Comparison of ENCODE assay signal across 21 cellular contexts in the genomic region with DNA sequence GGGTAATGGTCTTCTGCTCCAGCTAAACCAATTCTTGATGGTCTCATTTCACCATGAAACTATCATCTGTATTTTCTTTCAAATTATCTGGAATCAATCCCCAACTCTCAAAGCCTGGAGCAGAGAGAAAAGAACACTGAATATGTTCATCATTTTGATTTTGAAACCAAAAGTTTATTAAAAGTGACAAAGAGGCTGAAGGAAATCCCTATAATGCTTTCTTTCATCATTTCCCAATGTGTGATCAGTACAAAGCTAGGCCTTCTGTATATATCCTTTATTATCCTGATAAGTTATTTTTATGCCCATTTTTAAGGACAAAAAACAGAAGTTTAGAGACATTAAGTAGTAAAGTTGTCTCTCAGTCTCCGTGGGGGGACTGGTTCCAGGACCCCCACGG. TPM values are rescaled to one million over a fixed set of nuclear protein-coding genes. Genes with fewer than 3 reads are reported as not detected.
A peak's percentile ranks its signal among the peaks of the same experiment; 100 is the strongest.
DNase-seq lines count a peak whose midpoint lies in the region; ATAC-seq and TF ChIP-seq lines count a peak whose summit lies in the region.
"Had no signal": no experiment of that assay in that cellular context is flagged by ENCODE, and none has a peak within 500 bp of the region (broad histone marks: within the 10 kb centered on the region; RNA-seq: fewer than 3 reads in every experiment).

No MANE protein-coding gene starts in this region.

- POLR2A ChIA-PET in activated B cell treated with CpG ODN at 0.5 μM for 24 hours (lab: Charles Lee): interaction anchor here (0.6 to 5.1 kb wide), 9 partner anchors 14 to 223 kb away, joined by 3 to 20 read pairs (median 4); a partner anchor contains a TSS

- H3K4me1 Mint-ChIP-seq in activated T-cell treated with anti-CD3 and anti-CD28 coated beads, Interleukin-2, amount 50 U/mL, for 4 hours (ENCODE audit: low read depth): peaks cover 67% of the 10 kb centered on the region
- peaks cover 48% of the 10 kb centered on the region for H3K4me1 Mint-ChIP-seq in activated B cell treated with CpG ODN at 0.5 μM for 24 hours
- peaks cover 28 to 64% of the 10 kb centered on the region in 2 donors for H3K4me1 Mint-ChIP-seq in stimulated activated naive B cell treated with anti-CD40 and anti-IgM and Interleukin-4, amounts not matched to agents 10 μg/mL and 1 μg/mL and 100 μg/mL, for 72 hours
- H3K4me1 Mint-ChIP-seq: H9 had no signal

- H3K4me1 ChIP-seq in gastroesophageal sphincter: peaks cover 0 to 71% (median 19%) of the 10 kb centered on the region in 3 donors

- CTCF ChIA-PET in activated B cell treated with CpG ODN at 0.5 μM for 24 hours (lab: Charles Lee): interaction anchor here (0.9 kb wide), 1 partner anchor 34 kb away, joined by 3 read pairs; no protein-coding TSS in a partner anchor

- H3K27me3 Mint-ChIP-seq in activated T-cell treated with anti-CD3 and anti-CD28 coated beads, Interleukin-2, amount 50 U/mL, for 4 hours (ENCODE audit: low read depth): no peaks in the 10 kb centered on the region
- H3K27me3 Mint-ChIP-seq in activated B cell treated with CpG ODN at 0.5 μM for 24 hours: no peaks in the 10 kb centered on the region
- H3K27me3 Mint-ChIP-seq in stimulated activated naive B cell treated with anti-CD40 and anti-IgM and Interleukin-4, amounts not matched to agents 10 μg/mL and 1 μg/mL and 100 μg/mL, for 72 hours: no peaks in the 10 kb centered on the region

- no peaks in the 10 kb centered on the region for H3K9me3 ChIP-seq in gastroesophageal sphincter
- H3K9me3 ChIP-seq: neutrophil, right atrium auricular region had no signal

- TF ChIP-seq CTCF in activated B cell treated with CpG ODN at 0.5 μM for 24 hours (IDR thresholded peaks at IDR 0.05): no peak
- TF ChIP-seq CTCF in gastroesophageal sphincter (IDR thresholded peaks at IDR 0.05): no peak

- H3K36me3 ChIP-seq in gastroesophageal sphincter: no peaks in the 10 kb centered on the region
- H3K36me3 ChIP-seq: neutrophil, right atrium auricular region, WERI-Rb-1 had no signal

- H3K27ac Mint-ChIP-seq in activated B cell treated with CpG ODN at 0.5 μM for 24 hours: peak overlapping the region; percentile 77
- H3K27ac Mint-ChIP-seq in stimulated activated naive B cell treated with anti-CD40 and anti-IgM and Interleukin-4, amounts not matched to agents 10 μg/mL and 1 μg/mL and 100 μg/mL, for 72 hours: peak overlapping the region; percentile 88
- H3K27ac Mint-ChIP-seq: H9 had no signal

- H3K4me3 ChIP-seq in gastroesophageal sphincter: no peak overlapping the region
- H3K4me3 ChIP-seq: hepatocyte, right atrium auricular region had no signal

- no peak for TF ChIP-seq EP300 in gastroesophageal sphincter (IDR thresholded peaks at IDR 0.05)

- ATAC-seq in activated T-cell treated with anti-CD3 and anti-CD28 coated beads, Interleukin-2, amount 50 U/mL, for 4 hours: peak; percentile 64 to 68
- ATAC-seq in activated B cell treated with CpG ODN at 0.5 μM for 24 hours (ENCODE audit: low read depth) (no peak), gastroesophageal sphincter (no peak), Right ventricle myocardium inferior (no peak)
- no peak for ATAC-seq in stimulated activated naive B cell treated with anti-CD40 and anti-IgM and Interleukin-4, amounts not matched to agents 10 μg/mL and 1 μg/mL and 100 μg/mL, for 72 hours (replicated peaks)

- no peaks in the 10 kb centered on the region for H3K36me3 Mint-ChIP-seq in activated T-cell treated with anti-CD3 and anti-CD28 coated beads, Interleukin-2, amount 50 U/mL, for 4 hours (ENCODE audit: insufficient read depth)
- no peaks in the 10 kb centered on the region for H3K36me3 Mint-ChIP-seq in activated B cell treated with CpG ODN at 0.5 μM for 24 hours (ENCODE audit: low read depth)
- no peaks in the 10 kb centered on the region for H3K36me3 Mint-ChIP-seq in stimulated activated naive B cell treated with anti-CD40 and anti-IgM and Interleukin-4, amounts not matched to agents 10 μg/mL and 1 μg/mL and 100 μg/mL, for 72 hours

- DNase-seq in activated T-cell treated with anti-CD3 and anti-CD28 coated beads, Interleukin-2, amount 50 U/mL, for 4 hours: no peak
- DNase-seq in activated T-cell treated with anti-CD3 and anti-CD28 coated beads, Interleukin-2, amount 50 U/mL, for 48 hours: no peak
- no peak for DNase-seq in activated B cell treated with CpG ODN at 0.5 μM for 24 hours
- no peak for DNase-seq in stimulated activated naive B cell treated with anti-CD40 and anti-IgM and Interleukin-4, amounts not matched to agents 10 μg/mL and 1 μg/mL and 100 μg/mL, for 72 hours
- no peak for DNase-seq in NCI-H2171 (lab: John Stamatoyannopoulos, UW)
- no peak for DNase-seq in Right ventricle myocardium inferior (ENCODE audit: missing footprints)
- no peak for DNase-seq in NCI-H748 (lab: John Stamatoyannopoulos, UW; ENCODE audit: unreplicated experiment)
- DNase-seq: ACHN; amygdala; EL; H9; Karpas-422; NCI-H1105 treated with DMSO at 0.1 percent for 48 hours; stimulated activated CD4-positive, alpha-beta T cell treated with anti-CD3 and anti-CD28 coated beads, Interleukin-15, amount 100 ng/mL, for 24 hours; SW 1271; WERI-Rb-1 had no signal

- TF ChIP-seq POLR2A in gastroesophageal sphincter (IDR thresholded peaks at IDR 0.05): no peak

- no peaks in the 10 kb centered on the region for H3K9me3 Mint-ChIP-seq in activated T-cell treated with anti-CD3 and anti-CD28 coated beads, Interleukin-2, amount 50 U/mL, for 4 hours
- H3K9me3 Mint-ChIP-seq in activated B cell treated with CpG ODN at 0.5 μM for 24 hours: no peaks in the 10 kb centered on the region
- peaks cover 0 to 1% of the 10 kb centered on the region in 2 donors for H3K9me3 Mint-ChIP-seq in stimulated activated naive B cell treated with anti-CD40 and anti-IgM and Interleukin-4, amounts not matched to agents 10 μg/mL and 1 μg/mL and 100 μg/mL, for 72 hours

- WGBS in gastroesophageal sphincter (ENCODE audit: low coverage in 1 of 2), 2 donors: 88 to 96% methylated on average over 2 of the region's 2 CpGs

- H3K27ac ChIP-seq in gastroesophageal sphincter: peak overlapping the region; percentile 38 to 80 (median 70)
- H3K27ac ChIP-seq: hepatocyte, right atrium auricular region, RWPE1, WERI-Rb-1 had no signal

- intact Hi-C loops in activated B cell treated with CpG ODN at 0.5 μM for 24 hours (cut with micrococcal nuclease): no loop called here
- intact Hi-C loops in Right ventricle myocardium inferior (cut with DNase I): no loop called here

- peak overlapping the region; percentile 73 for H3K4me3 Mint-ChIP-seq in activated T-cell treated with anti-CD3 and anti-CD28 coated beads, Interleukin-2, amount 50 U/mL, for 4 hours
- H3K4me3 Mint-ChIP-seq in activated B cell treated with CpG ODN at 0.5 μM for 24 hours: peak overlapping the region; percentile 66
- peak overlapping the region; percentile 65 to 74 for H3K4me3 Mint-ChIP-seq in stimulated activated naive B cell treated with anti-CD40 and anti-IgM and Interleukin-4, amounts not matched to agents 10 μg/mL and 1 μg/mL and 100 μg/mL, for 72 hours
- H3K4me3 Mint-ChIP-seq: H9 had no signal

- no peaks in the 10 kb centered on the region for H3K27me3 ChIP-seq in gastroesophageal sphincter
- H3K27me3 ChIP-seq: hepatocyte, neutrophil, right atrium auricular region had no signal

RNA-seq across cellular contexts. Expression of a gene that starts 50.1 kb away (rescaled TPM):
- 100 to 1,000 TPM; 343 to 376 (median 347) TPM for total RNA-seq in activated T-cell treated with anti-CD3 and anti-CD28 coated beads, Interleukin-2, amount 50 U/mL, for 4 hours
- total RNA-seq in activated B cell treated with CpG ODN at 0.5 μM for 24 hours (489 and 561 TPM in 2 replicates), gastroesophageal sphincter (100 to 1,000 TPM; 623 to 745 (median 684) TPM), Right ventricle myocardium inferior (180 TPM)

Comparison
In these comparisons a context has a peak if more than half of its experiments do, and no peak if none do; other contexts are left out.
1. ATAC-seq: peak in activated T-cell treated with anti-CD3 and anti-CD28 coated beads, Interleukin-2, amount 50 U/mL, for 4 hours (2 of 2); none in activated B cell treated with CpG ODN at 0.5 μM for 24 hours (single experiment), gastroesophageal sphincter (single experiment), stimulated activated naive B cell treated with anti-CD40 and anti-IgM and Interleukin-4, amounts not matched to agents 10 μg/mL and 1 μg/mL and 100 μg/mL, for 72 hours (0 of 2) and Right ventricle myocardium inferior (single experiment).
2. Peak in every context shown above with its lines, with median percentiles within 50 percentile points of each other: H3K4me3 Mint-ChIP-seq.